ENCODE assay signal across 20 cellular contexts in genomic region chr7:458511-459245, GRCh38.
A peak's percentile ranks its signal among the peaks of the same experiment; 100 is the strongest.
DNase-seq lines count a peak whose midpoint lies in the region; ATAC-seq, FAIRE-seq and TF ChIP-seq lines count a peak whose summit lies in the region.
"Had no signal": no experiment of that assay in that cellular context is flagged by ENCODE, and none has a peak within 500 bp of the region (broad histone marks: within the 10 kb centered on the region; RNA-seq: fewer than 3 reads in every experiment).

No MANE protein-coding gene starts in this region.

- H3K4me3 Mint-ChIP-seq in natural killer cell treated with Interleukin-12 subunit alpha and Interleukin-12 subunit beta and Interleukin-15 and Interleukin-18, amount 100 ng/mL, for 72 hours = no peak overlapping the region
- H3K4me3 Mint-ChIP-seq in natural killer cell = no peak overlapping the region
- H3K4me3 Mint-ChIP-seq: CD8-positive, alpha-beta T cell; GM23338; HFFc6 had no signal

- H3K36me3 ChIP-seq in H1 (ENCODE audit: control insufficient read depth in 2 of 4, insufficient read depth in 4 of 4, low read length in 3 of 4) = no peaks in the 10 kb centered on the region
- H3K36me3 ChIP-seq in lower lobe of right lung = no peaks in the 10 kb centered on the region
- H3K36me3 ChIP-seq: BE2C had no signal

- no peak overlapping the region for H3K23ac ChIP-seq in H1 (ENCODE audit: insufficient read length)

- H4K20me1 ChIP-seq in H1 (replicated peaks in 1 of 2; ENCODE audit: control insufficient read depth in 1 of 2, insufficient read depth in 2 of 2, low read length in 2 of 2) = no peaks in the 10 kb centered on the region

- H3K79me2 ChIP-seq in H1 (ENCODE audit: control insufficient read depth in 1 of 2, insufficient read depth in 2 of 2, low read length in 2 of 2) = no peaks in the 10 kb centered on the region

- H3K9ac ChIP-seq in H1 (replicated peaks in 1 of 4; ENCODE audit: extremely low read depth in 1 of 4, low read depth in 3 of 4, low read length in 3 of 4) = no peak overlapping the region

- H3K27ac ChIP-seq in H1 (ENCODE audit: low read depth, low read length) (no peak overlapping the region), lower lobe of right lung (no peak overlapping the region)

- peaks cover 0 to 9% (median 7%) of the 10 kb centered on the region in 4 experiments; a peak in 5 of 7 replicates for H3K4me1 ChIP-seq in H1 (replicated peaks in 1 of 4; ENCODE audit: control insufficient read depth in 3 of 4, insufficient read depth in 4 of 4, low read length in 3 of 4)
- peaks cover 19% of the 10 kb centered on the region for H3K4me1 ChIP-seq in lower lobe of right lung
- H3K4me1 ChIP-seq: BE2C had no signal

- ATAC-seq in natural killer cell treated with Interleukin-12 subunit alpha and Interleukin-12 subunit beta and Interleukin-15 and Interleukin-18, amount 100 ng/mL, for 72 hours = no peak
- ATAC-seq in natural killer cell = no peak
- no peak for ATAC-seq in lower lobe of right lung
- no peak for ATAC-seq in GM18907 (IDR thresholded peaks at IDR 0.05; ENCODE audit: unreplicated experiment)
- no peak for ATAC-seq in HG03469 (IDR thresholded peaks at IDR 0.05; ENCODE audit: unreplicated experiment)
- ATAC-seq: CD8-positive, alpha-beta T cell; GM23338 had no signal

- H2BK20ac ChIP-seq in H1 (ENCODE audit: low read length) = no peak overlapping the region

- H3K14ac ChIP-seq in H1 (ENCODE audit: insufficient read length) = no peak overlapping the region

- no peaks in the 10 kb centered on the region; a peak in 2 of 7 replicates for H3K27me3 ChIP-seq in H1 (replicated peaks in 1 of 4; ENCODE audit: control insufficient read depth in 3 of 4, extremely low read depth in 1 of 4, insufficient read depth in 3 of 4, low read length in 3 of 4)
- peaks cover 4% of the 10 kb centered on the region for H3K27me3 ChIP-seq in lower lobe of right lung (ENCODE audit: low read depth)
- H3K27me3 ChIP-seq: BE2C had no signal

- TF ChIP-seq EP300 in H1 (IDR thresholded peaks at IDR 0.05; ENCODE audit: borderline replicate concordance in 1 of 2, low read depth in 2 of 2, low read length in 2 of 2) = no peak

- H4K8ac ChIP-seq in H1 (ENCODE audit: extremely low read depth, insufficient read depth, low read length) = 0 out of 2 replicates have a peak overlapping the region, but pooled peaks have one; percentile 51

- CTCF ChIA-PET in H1 (lab: Charles Lee; ENCODE audit: partially characterized antibody) = no interaction called here

- no peaks in the 10 kb centered on the region for H3K23me2 ChIP-seq in H1 (ENCODE audit: low read depth, low read length)

- no peak overlapping the region for H2BK120ac ChIP-seq in H1 (replicated peaks; ENCODE audit: low read depth, low read length)

- no peak overlapping the region for H4K91ac ChIP-seq in H1 (replicated peaks; ENCODE audit: insufficient read length, low read length)

- intact Hi-C loops in natural killer cell (cut with micrococcal nuclease) = no loop called here
- intact Hi-C loops in lower lobe of right lung (cut with DNase I) = no loop called here

- H3K36me3 Mint-ChIP-seq in natural killer cell treated with Interleukin-12 subunit alpha and Interleukin-12 subunit beta and Interleukin-15 and Interleukin-18, amount 100 ng/mL, for 72 hours = no peaks in the 10 kb centered on the region
- no peaks in the 10 kb centered on the region for H3K36me3 Mint-ChIP-seq in natural killer cell
- H3K36me3 Mint-ChIP-seq: CD8-positive, alpha-beta T cell had no signal

- H3K79me1 ChIP-seq in H1 (ENCODE audit: low read depth, low read length) = no peaks in the 10 kb centered on the region

- H3K18ac ChIP-seq in H1 (ENCODE audit: extremely low read depth, low read length) = no peak overlapping the region

- H2BK12ac ChIP-seq in H1 (ENCODE audit: low read depth, low read length) = no peak overlapping the region

- H3K9me3 Mint-ChIP-seq in natural killer cell treated with Interleukin-12 subunit alpha and Interleukin-12 subunit beta and Interleukin-15 and Interleukin-18, amount 100 ng/mL, for 72 hours = no peaks in the 10 kb centered on the region
- no peaks in the 10 kb centered on the region for H3K9me3 Mint-ChIP-seq in natural killer cell
- H3K9me3 Mint-ChIP-seq: CD8-positive, alpha-beta T cell; GM23338; HFFc6 had no signal

- H3K4me2 ChIP-seq in H1 (ENCODE audit: insufficient read depth in 1 of 2, low read depth in 2 of 2, low read length in 2 of 2) = no peak overlapping the region
- H3K4me2 ChIP-seq: GM23338 had no signal

- H3K9me3 ChIP-seq in H1 (ENCODE audit: insufficient read depth in 2 of 2, low read depth in 1 of 2, low read length in 1 of 2) = no peaks in the 10 kb centered on the region
- H3K9me3 ChIP-seq in lower lobe of right lung = no peaks in the 10 kb centered on the region

- POLR2A ChIA-PET in H1 (lab: Charles Lee; ENCODE audit: partially characterized antibody) = no interaction called here

- H2BK15ac ChIP-seq in H1 (ENCODE audit: low read length) = no peak overlapping the region

- H3K27me3 Mint-ChIP-seq in natural killer cell treated with Interleukin-12 subunit alpha and Interleukin-12 subunit beta and Interleukin-15 and Interleukin-18, amount 100 ng/mL, for 72 hours = no peaks in the 10 kb centered on the region
- H3K27me3 Mint-ChIP-seq in natural killer cell (ENCODE audit: low read depth in 2 of 2) = no peaks in the 10 kb centered on the region

- no peak overlapping the region for H3K27ac Mint-ChIP-seq in natural killer cell treated with Interleukin-12 subunit alpha and Interleukin-12 subunit beta and Interleukin-15 and Interleukin-18, amount 100 ng/mL, for 72 hours
- H3K27ac Mint-ChIP-seq in natural killer cell = no peak overlapping the region
- H3K27ac Mint-ChIP-seq: CD8-positive, alpha-beta T cell; GM23338; HFFc6 had no signal

- no peak overlapping the region for H3K56ac ChIP-seq in H1 (replicated peaks; ENCODE audit: insufficient read length, low read depth, low read length)

- TF ChIP-seq POLR2A in H1 (IDR thresholded peaks at IDR 0.05; ENCODE audit: control extremely low read depth in 1 of 2, low read depth in 2 of 2, low read length in 2 of 2) = no peak

- H2AK5ac ChIP-seq in H1 (ENCODE audit: low read depth, low read length) = no peak overlapping the region

- H2AFZ ChIP-seq in H1 (ENCODE audit: low read length) = no peak overlapping the region
- H2AFZ ChIP-seq: GM23338 had no signal

- H3K4ac ChIP-seq in H1 (replicated peaks; ENCODE audit: insufficient read length, low read depth, low read length) = no peak overlapping the region

- H3K4me1 Mint-ChIP-seq in natural killer cell treated with Interleukin-12 subunit alpha and Interleukin-12 subunit beta and Interleukin-15 and Interleukin-18, amount 100 ng/mL, for 72 hours (ENCODE audit: low read depth in 2 of 2) = no peaks in the 10 kb centered on the region
- no peaks in the 10 kb centered on the region for H3K4me1 Mint-ChIP-seq in natural killer cell

- WGBS in H1 (ENCODE audit: extremely low coverage in 1 of 2, insufficient coverage in 1 of 2, insufficient read length in 1 of 2, insufficient replicate concordance in 2 of 2, low coverage in 1 of 2, low lambda C conversion rate in 2 of 2, missing lambda C conversion rate in 1 of 2), 2 experiments = 90% methylated on average over 9 of the region's 9 CpGs; no CpG with 5 or more reads in 1 of the 2 experiments

- no peak overlapping the region for H2BK5ac ChIP-seq in H1 (ENCODE audit: low read depth, low read length)

- TF ChIP-seq RAD21 in H1 (IDR thresholded peaks at IDR 0.05 in 1 of 2, conservative IDR thresholded peaks at IDR 0.05 in 1 of 2; ENCODE audit: low read depth in 2 of 2, low read length in 2 of 2) = no peak

- no peak for FAIRE-seq in H1 (lab: Jason Lieb, UNC)
- FAIRE-seq: GM12892, RCC 7860 had no signal

- DNase-seq in natural killer cell treated with Interleukin-12 subunit alpha and Interleukin-12 subunit beta and Interleukin-15 and Interleukin-18, amount 100 ng/mL, for 72 hours (ENCODE audit: low spot score) = peak; percentile 45
- DNase-seq in natural killer cell (no peak), H1 (ENCODE audit: low read depth in 1 of 2, low spot score in 2 of 2) (no peak), lower lobe of right lung (peak; percentile 39), HPDE6-E6E7 (ENCODE audit: extremely low spot score) (no peak)
- DNase-seq: BE2C; CD8-positive, alpha-beta T cell; DND-41; GDM1; HFFc6; Kasumi-1; NCI-H187 treated with DMSO at 0.1 percent for 48 hours; NCI-H2171 treated with DMSO at 0.1 percent for 48 hours; NCI-H510A; NCI-H82 had no signal

- H3K4me3 ChIP-seq in H1 (ENCODE audit: extremely low read depth in 1 of 4, insufficient read depth in 2 of 4, low read depth in 3 of 4, low read length in 4 of 4) (no peak overlapping the region), lower lobe of right lung (no peak overlapping the region)
- H3K4me3 ChIP-seq: GM23338 had no signal

- no peak for TF ChIP-seq CTCF in natural killer cell (IDR thresholded peaks at IDR 0.05)
- no peak for TF ChIP-seq CTCF in H1 (IDR thresholded peaks at IDR 0.05; ENCODE audit: control extremely low read depth in 1 of 3, insufficient read depth in 1 of 3, low read depth in 1 of 3, low read length in 3 of 3)
- TF ChIP-seq CTCF in lower lobe of right lung (IDR thresholded peaks at IDR 0.05) = no peak

- H4K5ac ChIP-seq in H1 (ENCODE audit: insufficient read length, low read depth, low read length) = no peak overlapping the region

TF ChIP-seq in H1, 55 proteins besides CTCF, POLR2A, EP300 and RAD21 (continues in another document):
- TF ChIP-seq SUZ12 (IDR thresholded peaks at IDR 0.05; ENCODE audit: low read length) (no peak), GTF2F1 (IDR thresholded peaks at IDR 0.05; ENCODE audit: borderline replicate concordance, low read depth, low read length) (no peak), USF2 (IDR thresholded peaks at IDR 0.05; ENCODE audit: low read length) (no peak), TAF1 (IDR thresholded peaks at IDR 0.05; ENCODE audit: low read depth, low read length) (no peak), EZH2 (IDR thresholded peaks at IDR 0.05; ENCODE audit: low read depth, low read length, severe bottlenecking) (no peak), MAX (IDR thresholded peaks at IDR 0.05) (no peak), RNF2 (IDR thresholded peaks at IDR 0.05; ENCODE audit: borderline replicate concordance, low read depth, low read length, missing control alignments, poor library complexity, severe bottlenecking) (no peak), GABPA (IDR thresholded peaks at IDR 0.05; ENCODE audit: borderline replicate concordance, insufficient read depth, low read length) (no peak)

Comparison
In these comparisons a context has a peak if more than half of its experiments do, and no peak if none do; other contexts are left out.
1. DNase-seq: peak in natural killer cell treated with Interleukin-12 subunit alpha and Interleukin-12 subunit beta and Interleukin-15 and Interleukin-18, amount 100 ng/mL, for 72 hours (single experiment) and lower lobe of right lung (single experiment); none in natural killer cell (single experiment), H1 (0 of 2) and HPDE6-E6E7 (single experiment).